21 cellular contexts compared by ENCODE assay signal in genomic region chr2:235575431-235575830, GRCh38.
DNase-seq lines count a peak whose midpoint lies in the region; ATAC-seq and TF ChIP-seq lines count a peak whose summit lies in the region.
"Had no signal": no experiment of that assay in that cellular context is flagged by ENCODE, and none has a peak within 500 bp of the region (broad histone marks: within the 10 kb centered on the region; RNA-seq: fewer than 3 reads in every experiment).

No MANE protein-coding gene starts in this region.

- no peaks in the 10 kb centered on the region for H3K9me3 Mint-ChIP-seq in type B pancreatic cell
- H3K9me3 Mint-ChIP-seq: CD8-positive, alpha-beta memory T cell; HFFc6 had no signal

- peaks cover 3% of the 10 kb centered on the region for H3K36me3 Mint-ChIP-seq in type B pancreatic cell
- H3K36me3 Mint-ChIP-seq: CD4-positive, CD25-positive, alpha-beta regulatory T cell; CD8-positive, alpha-beta memory T cell had no signal

- H3K27me3 Mint-ChIP-seq in type B pancreatic cell: no peaks in the 10 kb centered on the region

- H3K36me3 ChIP-seq in mesenchymal stem cell (ENCODE audit: control insufficient read depth in 1 of 2, insufficient read depth in 2 of 2, low read depth in 1 of 2, low read length in 2 of 2) (peaks cover 0 to 3% of the 10 kb centered on the region in 2 experiments), mucosa of descending colon (ENCODE audit: low read depth) (no peaks in the 10 kb centered on the region)
- H3K36me3 ChIP-seq: BE2C had no signal

- H3K27me3 ChIP-seq in mesenchymal stem cell (ENCODE audit: control insufficient read depth in 1 of 2, insufficient read depth in 1 of 2, low read length in 2 of 2): no peaks in the 10 kb centered on the region
- H3K27me3 ChIP-seq: BE2C had no signal

- H4K8ac ChIP-seq in mesenchymal stem cell (ENCODE audit: low read length): no peak overlapping the region

- WGBS in mesenchymal stem cell: 92% methylated on average over 6 of the region's 8 CpGs

- no peak overlapping the region for H3K18ac ChIP-seq in mesenchymal stem cell (ENCODE audit: low read depth in 1 of 2, low read length in 2 of 2)

- DNase-seq in epithelial cell of esophagus (ENCODE audit: low read depth) (peak; percentile 14), mesenchymal stem cell (no peak), type B pancreatic cell (ENCODE audit: extremely low spot score, unreplicated experiment) (no peak), HK-2 (ENCODE audit: unreplicated experiment) (no peak), NCI-H69 (lab: John Stamatoyannopoulos, UW) (no peak), mucosa of descending colon (no peak)
- DNase-seq: ACHN; BE2C; CD4-positive, CD25-positive, alpha-beta regulatory T cell; CD8-positive, alpha-beta memory T cell; COR-L47; DMS 273 treated with DMSO at 0.1 percent for 48 hours; DMS53; DND-41; EL; GM23248; HFFc6; IMR-90 had no signal

- H3K4me2 ChIP-seq in mesenchymal stem cell (ENCODE audit: low read length, poor library complexity, severe bottlenecking): no peak overlapping the region

- TF ChIP-seq CTCF in VCaP (conservative IDR thresholded peaks at IDR 0.05) (no peak), epithelial cell of esophagus (IDR thresholded peaks at IDR 0.05; ENCODE audit: insufficient read depth, low read depth, low read length, missing control alignments) (no peak), type B pancreatic cell (conservative IDR thresholded peaks at IDR 0.05) (no peak), mucosa of descending colon (IDR thresholded peaks at IDR 0.05) (no peak)

- H3K79me1 ChIP-seq in mesenchymal stem cell (replicated peaks; ENCODE audit: low read length, poor library complexity, severe bottlenecking): peaks cover 43% of the 10 kb centered on the region

- H3K27ac ChIP-seq in VCaP (peak overlapping the region; percentile 81), mesenchymal stem cell (ENCODE audit: low read length, poor library complexity, severe bottlenecking) (no peak overlapping the region)
- H3K27ac ChIP-seq: GM23248 had no signal

- H3K4me1 ChIP-seq in mesenchymal stem cell (ENCODE audit: control insufficient read depth, insufficient read depth, low read depth, low read length): peaks cover 39% of the 10 kb centered on the region
- no peaks in the 10 kb centered on the region for H3K4me1 ChIP-seq in mucosa of descending colon (ENCODE audit: low read depth)

- no peak overlapping the region for H3K9ac ChIP-seq in mesenchymal stem cell (ENCODE audit: low read length)
- H3K9ac ChIP-seq: GM23248 had no signal

- H3K4me1 Mint-ChIP-seq in type B pancreatic cell (ENCODE audit: unreplicated experiment): peaks cover 33% of the 10 kb centered on the region
- H3K4me1 Mint-ChIP-seq: CD4-positive, CD25-positive, alpha-beta regulatory T cell had no signal

- H3K27ac Mint-ChIP-seq in type B pancreatic cell: peak overlapping the region; percentile 58
- H3K27ac Mint-ChIP-seq: CD4-positive, CD25-positive, alpha-beta regulatory T cell; HFFc6 had no signal

- H3K9me3 ChIP-seq in mesenchymal stem cell (ENCODE audit: control insufficient read depth, low read length) (no peaks in the 10 kb centered on the region), mucosa of descending colon (no peaks in the 10 kb centered on the region)
- H3K9me3 ChIP-seq: BE2C had no signal

- ATAC-seq in mucosa of descending colon: no peak
- ATAC-seq: GM12878, HCT116 had no signal

- intact Hi-C loops in mucosa of descending colon (cut with DNase I, micrococcal nuclease): no loop called here

- no peak overlapping the region for H2BK120ac ChIP-seq in mesenchymal stem cell (ENCODE audit: low read depth, low read length)

- H3K23ac ChIP-seq in mesenchymal stem cell (ENCODE audit: low read length in 2 of 2): no peak overlapping the region

- H2BK15ac ChIP-seq in mesenchymal stem cell (ENCODE audit: low read depth, poor library complexity, severe bottlenecking): no peak overlapping the region

- no peak overlapping the region for H3K14ac ChIP-seq in mesenchymal stem cell (ENCODE audit: low read length in 2 of 2)

- no peak overlapping the region for H4K91ac ChIP-seq in mesenchymal stem cell (ENCODE audit: low read length)

- H2AFZ ChIP-seq in mesenchymal stem cell (ENCODE audit: low read depth, low read length): no peak overlapping the region
- H2AFZ ChIP-seq: GM23248 had no signal

- H3K4me3 ChIP-seq in epithelial cell of esophagus (ENCODE audit: low read length) (no peak overlapping the region), mesenchymal stem cell (ENCODE audit: insufficient read depth in 1 of 2, low read depth in 1 of 2, low read length in 2 of 2) (no peak overlapping the region), mucosa of descending colon (no peak overlapping the region)
- H3K4me3 ChIP-seq: GM12878, GM23248 had no signal

- peak overlapping the region; percentile 76 for H2AK5ac ChIP-seq in mesenchymal stem cell (ENCODE audit: low read length, severe bottlenecking)

- no peak overlapping the region for H3K4ac ChIP-seq in mesenchymal stem cell (ENCODE audit: low read depth in 1 of 2, low read length in 2 of 2)

- no peak overlapping the region for H3K4me3 Mint-ChIP-seq in type B pancreatic cell
- H3K4me3 Mint-ChIP-seq: CD4-positive, CD25-positive, alpha-beta regulatory T cell; HFFc6 had no signal

- H2BK12ac ChIP-seq in mesenchymal stem cell (ENCODE audit: low read length in 2 of 2): no peak overlapping the region

- H2BK5ac ChIP-seq in mesenchymal stem cell (ENCODE audit: low read depth, low read length, poor library complexity, severe bottlenecking): no peak overlapping the region
